Comparison of ENCODE assay signal across 16 cellular contexts in the genomic region with DNA sequence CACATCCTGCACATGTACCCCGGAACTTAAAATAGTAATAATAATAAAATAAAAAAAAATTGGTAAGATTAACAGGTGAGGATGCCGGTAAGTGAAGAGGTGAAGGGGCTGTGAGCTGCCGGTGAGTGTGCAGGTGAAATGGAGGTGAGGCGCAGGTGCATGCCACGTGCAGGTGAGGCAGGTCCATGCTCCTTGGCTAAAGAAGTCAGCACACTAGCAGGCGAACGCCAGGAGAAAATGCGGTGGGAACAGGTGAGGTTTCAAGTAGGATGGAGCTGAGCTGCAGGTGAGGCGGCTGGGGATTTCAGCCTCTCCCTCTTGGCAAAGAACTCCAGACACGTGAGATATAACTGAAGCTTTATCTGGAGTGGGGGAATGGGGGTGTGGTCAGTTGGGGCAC. TPM values are rescaled to one million over a fixed set of nuclear protein-coding genes. Genes with fewer than 3 reads are reported as not detected.
DNase-seq lines count a peak whose midpoint lies in the region; ATAC-seq, FAIRE-seq and TF ChIP-seq lines count a peak whose summit lies in the region.
"Had no signal": no experiment of that assay in that cellular context is flagged by ENCODE, and none has a peak within 500 bp of the region (broad histone marks: within the 10 kb centered on the region; RNA-seq: fewer than 3 reads in every experiment).

No MANE protein-coding gene starts in this region.

- H3K36me3 Mint-ChIP-seq in activated T-helper 17 cell treated with anti-CD3 and anti-CD28 coated beads, Interleukin-2, amount 50 U/mL, for 72 hours (ENCODE audit: low read depth), result peaks cover 7% of the 10 kb centered on the region

- H3K4me1 Mint-ChIP-seq in activated T-helper 17 cell treated with anti-CD3 and anti-CD28 coated beads, Interleukin-2, amount 50 U/mL, for 72 hours, result peaks cover 52% of the 10 kb centered on the region

- ATAC-seq in Right ventricle myocardium inferior (peak; percentile 8), left cardiac atrium (no peak), GM21360 (IDR thresholded peaks at IDR 0.05; ENCODE audit: unreplicated experiment) (no peak), GM19455 (IDR thresholded peaks at IDR 0.05; ENCODE audit: unreplicated experiment) (no peak)
- ATAC-seq in activated T-helper 17 cell treated with anti-CD3 and anti-CD28 coated beads, Interleukin-2, amount 50 U/mL, for 72 hours (replicated peaks), result no peak
- ATAC-seq: activated CD4-positive, CD25-positive, alpha-beta regulatory T cell treated with anti-CD3 and anti-CD28 coated beads, Interleukin-2, amount 50 U/mL, for 24 hours had no signal

- no peaks in the 10 kb centered on the region for H3K27me3 Mint-ChIP-seq in activated T-helper 17 cell treated with anti-CD3 and anti-CD28 coated beads, Interleukin-2, amount 50 U/mL, for 72 hours

- peak overlapping the region; percentile 33 for H3K4me3 Mint-ChIP-seq in activated T-helper 17 cell treated with anti-CD3 and anti-CD28 coated beads, Interleukin-2, amount 50 U/mL, for 72 hours

- no peak overlapping the region for H3K4me3 ChIP-seq in kidney (ENCODE audit: low read length in 2 of 2)
- peak overlapping the region; percentile 5 to 41 for H3K4me3 ChIP-seq in testis
- H3K4me3 ChIP-seq: skin epidermis had no signal

- H3K36me3 ChIP-seq in kidney (ENCODE audit: control insufficient read depth in 1 of 2, insufficient read depth in 2 of 2, low read length in 2 of 2), result no peaks in the 10 kb centered on the region
- no peaks in the 10 kb centered on the region for H3K36me3 ChIP-seq in testis (ENCODE audit: low read depth, missing control alignments)

- no peak overlapping the region for H3K27ac ChIP-seq in kidney (ENCODE audit: low read depth in 2 of 2, low read length in 2 of 2)
- no peak overlapping the region for H3K27ac ChIP-seq in testis
- H3K27ac ChIP-seq: skin epidermis had no signal

- H3K27me3 ChIP-seq in testis, result no peaks in the 10 kb centered on the region

- peak overlapping the region; percentile 85 for H3K27ac Mint-ChIP-seq in activated T-helper 17 cell treated with anti-CD3 and anti-CD28 coated beads, Interleukin-2, amount 50 U/mL, for 72 hours
- H3K27ac Mint-ChIP-seq: IgD-negative memory B cell had no signal

- no peak for TF ChIP-seq POLR2A in testis (IDR thresholded peaks at IDR 0.05)

- H3K9ac ChIP-seq in kidney (ENCODE audit: low read length in 2 of 2), result no peak overlapping the region

- H3K9me3 Mint-ChIP-seq in activated T-helper 17 cell treated with anti-CD3 and anti-CD28 coated beads, Interleukin-2, amount 50 U/mL, for 72 hours, result peaks cover 5% of the 10 kb centered on the region
- H3K9me3 Mint-ChIP-seq: IgD-negative memory B cell had no signal

- DNase-seq in Right ventricle myocardium inferior (ENCODE audit: missing footprints) (no peak), left cardiac atrium (no peak), kidney (peak; percentile 57), testis (no peak), T1000 (lab: John Stamatoyannopoulos, UW) (no peak)
- DNase-seq: NCI-H187 treated with DMSO at 0.1 percent for 48 hours, NCI-H446 had no signal

- H3K4me1 ChIP-seq in kidney (ENCODE audit: control insufficient read depth in 1 of 2, insufficient read depth in 1 of 2, low read depth in 1 of 2, low read length in 2 of 2), result no peaks in the 10 kb centered on the region
- no peaks in the 10 kb centered on the region for H3K4me1 ChIP-seq in testis

- no peak for TF ChIP-seq CTCF in kidney (IDR thresholded peaks at IDR 0.05; ENCODE audit: borderline replicate concordance, extremely low read depth, insufficient read depth)
- TF ChIP-seq CTCF in testis (IDR thresholded peaks at IDR 0.05), result no peak

- 66 to 68% methylated on average over 10 of the region's 10 CpGs for whole genome bisulfite sequencing in testis, 2 donors

- intact Hi-C loops in Right ventricle myocardium inferior (cut with DNase I), result no loop called here
- intact Hi-C loops in left cardiac atrium (cut with DNase I), result no loop called here
- intact Hi-C loops in kidney (cut with DNase I), result no loop called here
- intact Hi-C loops in testis (cut with DNase I; ENCODE audit: low total_unique reads), result no loop called here

- FAIRE-seq in kidney (lab: Jason Lieb, UNC), result no peak
- FAIRE-seq: endometrium had no signal

- no peaks in the 10 kb centered on the region for H3K9me3 ChIP-seq in kidney (ENCODE audit: control insufficient read depth in 1 of 2, low read length in 2 of 2)
- H3K9me3 ChIP-seq in testis, result no peaks in the 10 kb centered on the region

RNA-seq across cellular contexts. Expression of a gene that starts 7.5 kb away (rescaled TPM):
- 0.73 TPM for total RNA-seq in Right ventricle myocardium inferior
- 1 to 10 TPM; 2.1 to 3.2 TPM for total RNA-seq in left cardiac atrium
- total RNA-seq in activated T-helper 17 cell treated with anti-CD3 and anti-CD28 coated beads, Interleukin-2, amount 50 U/mL, for 72 hours, result 10 to 100 TPM; 13.5 to 48.5 TPM
- 2.5 TPM for total RNA-seq in kidney
- not detected for polyA plus RNA-seq in kidney (ENCODE audit: insufficient read depth, low read depth, low replicate concordance)
- under 1 TPM; 0.31 to 0.47 TPM for total RNA-seq in testis
- 0.69 TPM for polyA plus RNA-seq in testis (ENCODE audit: insufficient read depth, low read depth, low replicate concordance)
- total RNA-seq: G401, osteocyte had no signal

RNA-seq across cellular contexts. Expression of a gene that starts 43.0 kb away (rescaled TPM):
- total RNA-seq in Right ventricle myocardium inferior (482 TPM), left cardiac atrium (1,000 to 10,000 TPM in 1 of 2 donors, 100 to 1,000 TPM in 1; 373 to 1,073 TPM), kidney (3,831 TPM), testis (100 to 1,000 TPM in 1 of 2 donors, 10 to 100 TPM in 1; 49.5 to 131 TPM)
- total RNA-seq in activated T-helper 17 cell treated with anti-CD3 and anti-CD28 coated beads, Interleukin-2, amount 50 U/mL, for 72 hours, result 1 to 10 TPM in 1 of 2 donors, under 1 TPM in 1; 0.99 to 4.3 TPM
- polyA plus RNA-seq in kidney (ENCODE audit: insufficient read depth, low read depth, low replicate concordance) (452 TPM), testis (ENCODE audit: insufficient read depth, low read depth, low replicate concordance) (500 TPM)
- polyA plus RNA-seq: IgD-negative memory B cell had no signal

RNA-seq across cellular contexts. Expression of a gene that starts 59.9 kb away (rescaled TPM):
- total RNA-seq in Right ventricle myocardium inferior (23.9 TPM), left cardiac atrium (10 to 100 TPM; 25.7 to 35.4 TPM), kidney (113 TPM), testis (10 to 100 TPM; 61.8 to 87.1 TPM)
- total RNA-seq in activated T-helper 17 cell treated with anti-CD3 and anti-CD28 coated beads, Interleukin-2, amount 50 U/mL, for 72 hours, result 10 to 100 TPM; 49.8 to 64.7 TPM
- polyA plus RNA-seq in kidney (ENCODE audit: insufficient read depth, low read depth, low replicate concordance) (144 TPM), testis (ENCODE audit: insufficient read depth, low read depth, low replicate concordance) (105 TPM)

Comparison
In these comparisons a context has a peak if more than half of its experiments do, and no peak if none do; other contexts are left out.
1. H3K4me3 ChIP-seq: peak in testis (2 of 2); none in kidney (0 of 2).
2. RNA of a gene that starts 43.0 kb away (total RNA-seq): 3,831 TPM in kidney (single experiment), 373 to 1,073 TPM in left cardiac atrium, 482 TPM in Right ventricle myocardium inferior (single experiment) and 49.5 to 131 TPM in testis; 0.99 to 4.3 TPM in activated T-helper 17 cell treated with anti-CD3 and anti-CD28 coated beads, Interleukin-2, amount 50 U/mL, for 72 hours; every median in the first group is over 4 times any median in the second.